Comparison of ENCODE assay signal across 1 cellular context in genomic region chr9:112374232-112374631, GRCh38.
TF ChIP-seq lines count a peak whose summit lies in the region.

No MANE protein-coding gene starts in this region.

TF ChIP-seq in HepG2, 621 proteins besides CTCF, POLR2A, EP300 and RAD21 (continued from another document and continues in another):
- TF ChIP-seq HNF1A (IDR thresholded peaks at IDR 0.05; ENCODE audit: low read depth) (0 out of 2 replicates have a peak, but pooled peaks have one; percentile 50), HNF1A (CRISPR knock-in tag; IDR thresholded peaks at IDR 0.05; ENCODE audit: borderline replicate concordance) (peak; percentile 71; the same call in 1 of the 2 replicates), FOXA3 (CRISPR knock-in tag; IDR thresholded peaks at IDR 0.05) (peak; percentile 82), ZGPAT (CRISPR knock-in tag; IDR thresholded peaks at IDR 0.05) (peak; percentile 79), NR2F2 (IDR thresholded peaks at IDR 0.05; ENCODE audit: borderline replicate concordance, low read depth) (0 out of 2 replicates have a peak, but pooled peaks have one; percentile 43), NR2C2 (CRISPR knock-in tag; IDR thresholded peaks at IDR 0.05; ENCODE audit: borderline replicate concordance) (peak; percentile 51; the same call in 1 of the 2 replicates), GTF3A (CRISPR knock-in tag; conservative IDR thresholded peaks at IDR 0.05) (peak; percentile 67; the same call in 1 of the 2 replicates), HOMEZ (CRISPR knock-in tag; IDR thresholded peaks at IDR 0.05; ENCODE audit: low read depth) (peak; percentile 83; the same call in 1 of the 2 replicates), FOXO1 (CRISPR knock-in tag; IDR thresholded peaks at IDR 0.05) (peak; percentile 72; the same call in 1 of the 2 replicates), STAG1 (CRISPR knock-in tag; IDR thresholded peaks at IDR 0.05) (peak; percentile 27; the same call in 1 of the 2 replicates), ZBTB20 (CRISPR knock-in tag; IDR thresholded peaks at IDR 0.05; ENCODE audit: borderline replicate concordance, low read depth) (0 out of 2 replicates have a peak, but pooled peaks have one; percentile 24), HNF4A (CRISPR knock-in tag; IDR thresholded peaks at IDR 0.05) (peak; percentile 77), ZNF589 (CRISPR knock-in tag; conservative IDR thresholded peaks at IDR 0.05) (0 out of 2 replicates have a peak, but pooled peaks have one; percentile 53), SPEN (CRISPR knock-in tag; IDR thresholded peaks at IDR 0.05; ENCODE audit: low read depth) (0 out of 2 replicates have a peak, but pooled peaks have one; percentile 34), ELF1 (CRISPR knock-in tag; IDR thresholded peaks at IDR 0.05) (peak; percentile 37; the same call in 1 of the 2 replicates), ZNF792 (CRISPR knock-in tag; IDR thresholded peaks at IDR 0.05) (0 out of 2 replicates have a peak, but pooled peaks have one; percentile 32), ZNF761 (CRISPR knock-in tag; conservative IDR thresholded peaks at IDR 0.05) (0 out of 2 replicates have a peak, but pooled peaks have one; percentile 59), KDM6A (CRISPR knock-in tag; IDR thresholded peaks at IDR 0.05; ENCODE audit: low read depth) (0 out of 2 replicates have a peak, but pooled peaks have one; percentile 30), TFE3 (CRISPR knock-in tag; IDR thresholded peaks at IDR 0.05) (0 out of 2 replicates have a peak, but pooled peaks have one; percentile 50), ZNF646 (CRISPR knock-in tag; IDR thresholded peaks at IDR 0.05) (peak; percentile 87), ZMYM4 (CRISPR knock-in tag; IDR thresholded peaks at IDR 0.05) (peak; percentile 85), ZNF580 (CRISPR knock-in tag; IDR thresholded peaks at IDR 0.05; ENCODE audit: borderline replicate concordance, low read depth) (peak; percentile 47; the same call in 1 of the 2 replicates), NR2F6 (IDR thresholded peaks at IDR 0.05) (peak; percentile 60; the same call in 1 of the 2 replicates), NR2F6 (CRISPR knock-in tag; IDR thresholded peaks at IDR 0.05) (peak; percentile 81), GABPB1 (CRISPR knock-in tag; IDR thresholded peaks at IDR 0.05) (peak; percentile 32; the same call in 1 of the 2 replicates), ZNF24 (IDR thresholded peaks at IDR 0.05) (0 out of 2 replicates have a peak, but pooled peaks have one; percentile 7), HOXA3 (CRISPR knock-in tag; IDR thresholded peaks at IDR 0.05) (peak; percentile 47), ZBTB7B (CRISPR knock-in tag; IDR thresholded peaks at IDR 0.05) (peak; percentile 18; the same call in 1 of the 2 replicates), ISL2 (CRISPR knock-in tag; IDR thresholded peaks at IDR 0.05) (peak; percentile 82), MEF2D (CRISPR knock-in tag; IDR thresholded peaks at IDR 0.05) (peak; percentile 51; the same call in 1 of the 2 replicates), SAP130 (CRISPR knock-in tag; IDR thresholded peaks at IDR 0.05; ENCODE audit: low read depth) (peak; percentile 83), ZNF34 (CRISPR knock-in tag; IDR thresholded peaks at IDR 0.05; ENCODE audit: borderline replicate concordance) (0 out of 2 replicates have a peak, but pooled peaks have one; percentile 66), ZNF629 (CRISPR knock-in tag; conservative IDR thresholded peaks at IDR 0.05) (0 out of 2 replicates have a peak, but pooled peaks have one; percentile 11), ZNF451 (CRISPR knock-in tag; IDR thresholded peaks at IDR 0.05) (0 out of 2 replicates have a peak, but pooled peaks have one; percentile 39), GZF1 (CRISPR knock-in tag; IDR thresholded peaks at IDR 0.05) (peak; percentile 80; the same call in 1 of the 2 replicates), SIX4 (CRISPR knock-in tag; IDR thresholded peaks at IDR 0.05) (peak; percentile 10; the same call in 1 of the 2 replicates), ZNF609 (CRISPR knock-in tag; IDR thresholded peaks at IDR 0.05; ENCODE audit: borderline replicate concordance) (peak; percentile 89), HMG20B (CRISPR knock-in tag; conservative IDR thresholded peaks at IDR 0.05) (peak; percentile 82; the same call in 1 of the 2 replicates), ZC3H13 (CRISPR knock-in tag; IDR thresholded peaks at IDR 0.05) (0 out of 2 replicates have a peak, but pooled peaks have one; percentile 56)
